Comparison of ENCODE assay signal across 8 cellular contexts in genomic region chr14:103847954-103848719, GRCh38. TPM values are rescaled to one million over a fixed set of nuclear protein-coding genes. Genes with fewer than 3 reads are reported as not detected.
DNase-seq lines count a peak whose midpoint lies in the region; ATAC-seq and TF ChIP-seq lines count a peak whose summit lies in the region.

No MANE protein-coding gene starts in this region.

- no peaks in the 10 kb centered on the region for H3K9me3 ChIP-seq in GM23248 (ENCODE audit: low read depth)
- H3K9me3 ChIP-seq in tibial nerve, result no peaks in the 10 kb centered on the region

- H3K27me3 Mint-ChIP-seq in memory B cell, result no peaks in the 10 kb centered on the region

- WGBS in GM23248 (ENCODE audit: low coverage in 1 of 2, low lambda C conversion rate in 2 of 2, missing lambda C conversion rate in 2 of 2), 2 experiments, result 6 to 7% methylated on average over 40 to 56 of the region's 76 CpGs
- WGBS in tibial nerve, 2 donors, result 4 to 9% methylated on average over 16 to 38 of the region's 76 CpGs

- H3K9ac ChIP-seq in GM23248, result peak overlapping the region; percentile 63

- peak overlapping the region; percentile 82 for H3K4me2 ChIP-seq in GM23248 (ENCODE audit: unreplicated experiment)

- peak overlapping the region; percentile 90 for H3K4me3 ChIP-seq in GM12875 (ENCODE audit: low read depth, low read length)
- peak overlapping the region; percentile 90 for H3K4me3 ChIP-seq in GM23248
- peak overlapping the region; percentile 53 to 90 (median 76) for H3K4me3 ChIP-seq in dorsolateral prefrontal cortex
- H3K4me3 ChIP-seq in tibial nerve, result peak overlapping the region; percentile 36 to 76 (median 67)

- peak; percentile 46 for DNase-seq in GM23248
- peak; percentile 55 for DNase-seq in NCI-H774 (lab: John Stamatoyannopoulos, UW)
- peak in 3 of 10 donors; percentile 25 to 58 (median 57) for DNase-seq in dorsolateral prefrontal cortex
- DNase-seq in memory B cell (ENCODE audit: low spot score in 2 of 2), result peak in 1 of 2 donors; percentile 48
- DNase-seq in tibial nerve (ENCODE audit: low spot score in 2 of 2), result no peak
- DNase-seq in NCI-H1694 (lab: John Stamatoyannopoulos, UW), result no peak
- no peak for DNase-seq in UCSD-AML1 (lab: John Stamatoyannopoulos, UW; ENCODE audit: unreplicated experiment)

- peak; percentile 40 for ATAC-seq in memory B cell (ENCODE audit: low read depth)

- in situ Hi-C loops in GM23248 (cut with MboI), result no loop called here

- no peaks in the 10 kb centered on the region for H3F3A ChIP-seq in GM23248 (ENCODE audit: insufficient read depth)

- no peak for TF ChIP-seq POLR2A in tibial nerve (IDR thresholded peaks at IDR 0.05)

- TF ChIP-seq CTCF in GM12875 (IDR thresholded peaks at IDR 0.05; ENCODE audit: borderline replicate concordance, insufficient read depth, low read depth, low read length), result no peak
- TF ChIP-seq CTCF in dorsolateral prefrontal cortex (IDR thresholded peaks at IDR 0.05 in 54 of 56, conservative IDR thresholded peaks at IDR 0.05 in 2 of 56; ENCODE audit: low read depth in 1 of 56, partially characterized antibody in 56 of 56), result no peak
- TF ChIP-seq CTCF in tibial nerve (IDR thresholded peaks at IDR 0.05), result no peak

- peak overlapping the region; percentile 68 for H3K27ac Mint-ChIP-seq in memory B cell

- H3K4me3 Mint-ChIP-seq in memory B cell, result peak overlapping the region; percentile 84

- peaks cover 9% of the 10 kb centered on the region; the same call in 1 of the 2 replicates for H3K79me2 ChIP-seq in GM23248 (ENCODE audit: insufficient read depth)

- H3K36me3 ChIP-seq in GM23248 (ENCODE audit: low read depth), result no peaks in the 10 kb centered on the region
- no peaks in the 10 kb centered on the region for H3K36me3 ChIP-seq in tibial nerve

- no peaks in the 10 kb centered on the region for H3K9me3 Mint-ChIP-seq in memory B cell

- H2AFZ ChIP-seq in GM23248, result peak overlapping the region; percentile 87

- no peak for TF ChIP-seq EP300 in tibial nerve (IDR thresholded peaks at IDR 0.05)

- H3K9me2 ChIP-seq in GM23248 (ENCODE audit: insufficient read depth), result no peaks in the 10 kb centered on the region

- H3K27me3 ChIP-seq in GM23248 (replicated peaks; ENCODE audit: insufficient read depth) (no peaks in the 10 kb centered on the region), dorsolateral prefrontal cortex (no peaks in the 10 kb centered on the region), tibial nerve (no peaks in the 10 kb centered on the region)

- no peaks in the 10 kb centered on the region; the same call in 1 of the 2 replicates for H3K4me1 ChIP-seq in GM23248 (ENCODE audit: insufficient read depth)
- H3K4me1 ChIP-seq in tibial nerve, result peaks cover 0 to 23% (median 15%) of the 10 kb centered on the region in 4 donors

- no peak overlapping the region for H3K27ac ChIP-seq in GM23248
- peak overlapping the region in 58 of 59 donors; percentile 31 to 92 (median 83) for H3K27ac ChIP-seq in dorsolateral prefrontal cortex
- H3K27ac ChIP-seq in tibial nerve, result peak overlapping the region; percentile 53 to 85 (median 80)

- H4K20me1 ChIP-seq in GM23248 (ENCODE audit: insufficient read depth), result no peaks in the 10 kb centered on the region

- H3K36me3 Mint-ChIP-seq in memory B cell, result no peaks in the 10 kb centered on the region

- intact Hi-C loops in dorsolateral prefrontal cortex (cut with DNase I), result loop anchor here (5.0 kb wide), 2 partner anchors 74 to 121 kb away; a partner anchor contains a TSS

- peaks cover 11% of the 10 kb centered on the region for H3K4me1 Mint-ChIP-seq in memory B cell

RNA-seq across cellular contexts. Expression of gene PPP1R13B, which starts 0.8 kb away (rescaled TPM):
- 4.6 and 10.6 TPM in 2 replicates for total RNA-seq in GM23248 (2014; rRNA removed; shearing (Covaris generic))
- polyA plus RNA-seq in GM23248 (2016; fragmentation: Nextera tagmentation; extraction: Ambion mirVana), result 2.0 and 2.4 TPM in 2 replicates
- total RNA-seq in dorsolateral prefrontal cortex, result 100 to 1,000 TPM in 18 of 120 experiments, 10 to 100 TPM in 102; 36.7 to 122 (median 85.6) TPM
- 10 to 100 TPM; 10.7 to 48.3 (median 23.3) TPM for total RNA-seq in tibial nerve

Comparison
In these comparisons a context has a peak if more than half of its experiments do, and no peak if none do; other contexts are left out.
1. DNase-seq: peak in GM23248 (single experiment) and NCI-H774 (single experiment); none in tibial nerve (0 of 2), NCI-H1694 (single experiment) and UCSD-AML1 (single experiment).
2. Peak in every context shown above with its lines, with median percentiles within 50 percentile points of each other: H3K4me3 ChIP-seq.